ENCODE assay signal across 10 cellular contexts in the genomic region with DNA sequence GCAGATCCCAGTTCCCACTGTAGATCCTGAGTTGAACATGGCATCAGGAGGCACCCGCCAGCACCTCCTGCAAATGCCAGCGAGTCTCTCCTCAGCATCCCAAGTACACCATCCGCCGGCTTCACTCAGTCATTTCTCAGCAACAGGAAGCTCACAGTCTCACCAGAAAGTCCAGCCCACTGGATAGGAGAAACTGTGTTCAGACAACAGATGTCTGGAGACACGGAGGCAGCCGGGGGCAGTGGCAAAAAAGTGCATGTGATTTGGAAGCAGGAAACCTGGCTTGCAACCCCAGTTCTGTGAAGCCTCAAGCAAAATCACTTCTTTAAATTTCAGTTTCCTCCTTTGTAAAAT.
A peak's percentile ranks its signal among the peaks of the same experiment; 100 is the strongest.
DNase-seq lines count a peak whose midpoint lies in the region; ATAC-seq and TF ChIP-seq lines count a peak whose summit lies in the region.
"Had no signal": no experiment of that assay in that cellular context is flagged by ENCODE, and none has a peak within 500 bp of the region (broad histone marks: within the 10 kb centered on the region; RNA-seq: fewer than 3 reads in every experiment).

No MANE protein-coding gene starts in this region.

- H3K27ac Mint-ChIP-seq in activated CD4-positive, alpha-beta memory T cell treated with anti-CD3 and anti-CD28 coated beads for 36 hours: no peak overlapping the region
- peak overlapping the region; percentile 48 to 94 (median 75) for H3K27ac Mint-ChIP-seq in naive thymus-derived CD4-positive, alpha-beta T cell
- no peak overlapping the region for H3K27ac Mint-ChIP-seq in MCF 10A (ENCODE audit: low read depth, unreplicated experiment)

- H3K36me3 ChIP-seq in naive thymus-derived CD4-positive, alpha-beta T cell (ENCODE audit: control insufficient read depth in 2 of 3, insufficient read depth in 3 of 3, low read length in 3 of 3): no peaks in the 10 kb centered on the region
- H3K36me3 ChIP-seq: heart right ventricle had no signal

- H3K9me3 Mint-ChIP-seq in activated CD4-positive, alpha-beta memory T cell treated with anti-CD3 and anti-CD28 coated beads for 36 hours: no peaks in the 10 kb centered on the region
- no peaks in the 10 kb centered on the region for H3K9me3 Mint-ChIP-seq in naive thymus-derived CD4-positive, alpha-beta T cell
- H3K9me3 Mint-ChIP-seq in MCF 10A (ENCODE audit: unreplicated experiment): no peaks in the 10 kb centered on the region

- no peaks in the 10 kb centered on the region for H3K9me3 ChIP-seq in naive thymus-derived CD4-positive, alpha-beta T cell (ENCODE audit: control insufficient read depth in 2 of 3, low read length in 3 of 3)
- H3K9me3 ChIP-seq: heart right ventricle had no signal

- peaks cover 0 to 20% of the 10 kb centered on the region in 2 donors for H3K4me1 ChIP-seq in naive thymus-derived CD4-positive, alpha-beta T cell (ENCODE audit: control insufficient read depth in 2 of 2, insufficient read depth in 2 of 2, low read length in 2 of 2)

- no peaks in the 10 kb centered on the region for H3K27me3 ChIP-seq in naive thymus-derived CD4-positive, alpha-beta T cell (ENCODE audit: control insufficient read depth in 2 of 2, insufficient read depth in 2 of 2, low read length in 2 of 2)
- H3K27me3 ChIP-seq: heart right ventricle had no signal

- ATAC-seq in GM21529 (IDR thresholded peaks at IDR 0.05; ENCODE audit: unreplicated experiment) (peak; percentile 17), GM21723 (IDR thresholded peaks at IDR 0.05; ENCODE audit: unreplicated experiment) (no peak)
- peak; percentile 31 for ATAC-seq in naive thymus-derived CD4-positive, alpha-beta T cell

- CTCF ChIA-PET in activated CD4-positive, alpha-beta memory T cell treated with anti-CD3 and anti-CD28 coated beads for 36 hours (lab: Charles Lee): no interaction called here
- CTCF ChIA-PET in naive thymus-derived CD4-positive, alpha-beta T cell (lab: Charles Lee): interaction anchor here (0.6 kb wide), 2 partner anchors 8 to 870 kb away, joined by 3 to 4 read pairs; no protein-coding TSS in a partner anchor
- CTCF ChIA-PET in MCF 10A (lab: Yijun Ruan, JAX): interaction anchor here (0.6 to 1.0 kb wide), 2 partner anchors 9 to 243 kb away, joined by 3 to 6 read pairs; no protein-coding TSS in a partner anchor

- BruUV-seq in MCF 10A (replicated peaks; lab: Mats Ljungman, UMichigan): no TSS peak

- H3K27me3 Mint-ChIP-seq in activated CD4-positive, alpha-beta memory T cell treated with anti-CD3 and anti-CD28 coated beads for 36 hours: no peaks in the 10 kb centered on the region
- peaks cover 0 to 5% (median 0%) of the 10 kb centered on the region in 5 donors for H3K27me3 Mint-ChIP-seq in naive thymus-derived CD4-positive, alpha-beta T cell
- H3K27me3 Mint-ChIP-seq in MCF 10A (ENCODE audit: insufficient read depth, unreplicated experiment): no peaks in the 10 kb centered on the region

- TF ChIP-seq CTCF in MCF 10A (IDR thresholded peaks at IDR 0.05; ENCODE audit: unreplicated experiment): no peak

- H3K4me3 Mint-ChIP-seq in activated CD4-positive, alpha-beta memory T cell treated with anti-CD3 and anti-CD28 coated beads for 36 hours: peak overlapping the region; percentile 42
- H3K4me3 Mint-ChIP-seq in naive thymus-derived CD4-positive, alpha-beta T cell: peak overlapping the region; percentile 79 to 88 (median 84)
- no peak overlapping the region for H3K4me3 Mint-ChIP-seq in MCF 10A (ENCODE audit: unreplicated experiment)

- peak overlapping the region; percentile 4 for H3K27ac ChIP-seq in naive thymus-derived CD4-positive, alpha-beta T cell (ENCODE audit: low read depth, low read length)

- H3K4me3 ChIP-seq in naive thymus-derived CD4-positive, alpha-beta T cell (ENCODE audit: low read length): peak overlapping the region; percentile 50
- H3K4me3 ChIP-seq: heart right ventricle had no signal

- POLR2A ChIA-PET in activated CD4-positive, alpha-beta memory T cell treated with anti-CD3 and anti-CD28 coated beads for 36 hours (lab: Charles Lee): no interaction called here
- POLR2A ChIA-PET in naive thymus-derived CD4-positive, alpha-beta T cell (lab: Charles Lee): interaction anchor here (0.6 kb wide), 1 partner anchor 1090 kb away, joined by 5 read pairs; no protein-coding TSS in a partner anchor
- POLR2A ChIA-PET in MCF 10A (lab: Yijun Ruan, JAX): interaction anchor here (0.7 kb wide), 1 partner anchor 230 kb away, joined by 3 read pairs; no protein-coding TSS in a partner anchor

- intact Hi-C loops in activated CD4-positive, alpha-beta memory T cell treated with anti-CD3 and anti-CD28 coated beads for 36 hours (cut with micrococcal nuclease): no loop called here
- intact Hi-C loops in naive thymus-derived CD4-positive, alpha-beta T cell (cut with micrococcal nuclease): loop anchor here (1.0 to 5.0 kb wide), 2 partner anchors 12 to 67 kb away; partner anchors contain the start of gene SRGAP3 (in 1 of the 2)
- intact Hi-C loops in MCF 10A (cut with micrococcal nuclease): no loop called here

- in situ Hi-C loops in G401 (cut with HindIII; ENCODE audit: low sequenced_read_pairs): no loop called here

- peaks cover 19% of the 10 kb centered on the region for H3K4me1 Mint-ChIP-seq in activated CD4-positive, alpha-beta memory T cell treated with anti-CD3 and anti-CD28 coated beads for 36 hours (ENCODE audit: low read depth)
- H3K4me1 Mint-ChIP-seq in naive thymus-derived CD4-positive, alpha-beta T cell: peaks cover 18 to 48% (median 30%) of the 10 kb centered on the region in 7 donors
- H3K4me1 Mint-ChIP-seq in MCF 10A (ENCODE audit: insufficient read depth, unreplicated experiment): peaks cover 32% of the 10 kb centered on the region

- DNase-seq in G401 (ENCODE audit: low spot score): peak; percentile 57
- DNase-seq in activated CD4-positive, alpha-beta memory T cell treated with anti-CD3 and anti-CD28 coated beads for 36 hours: peak; percentile 38
- DNase-seq in naive thymus-derived CD4-positive, alpha-beta T cell: peak in 5 of 9 donors; percentile 5 to 20 (median 8)
- DNase-seq in NCI-H1092 (lab: John Stamatoyannopoulos, UW): no peak
- no peak for DNase-seq in MCF 10A (ENCODE audit: unreplicated experiment)
- DNase-seq in putamen (ENCODE audit: low spot score): no peak
- DNase-seq: activated CD4-positive, CD25-positive, alpha-beta regulatory T cell treated with anti-CD3 and anti-CD28 coated beads, Interleukin-2, amount 50 U/mL, for 72 hours; heart right ventricle had no signal

- no peaks in the 10 kb centered on the region for H3K36me3 Mint-ChIP-seq in activated CD4-positive, alpha-beta memory T cell treated with anti-CD3 and anti-CD28 coated beads for 36 hours
- peaks cover 0 to 8% (median 0%) of the 10 kb centered on the region in 5 donors for H3K36me3 Mint-ChIP-seq in naive thymus-derived CD4-positive, alpha-beta T cell
- H3K36me3 Mint-ChIP-seq in MCF 10A (ENCODE audit: insufficient read depth, unreplicated experiment): peaks cover 5% of the 10 kb centered on the region

Comparison
In these comparisons a context has a peak if more than half of its experiments do, and no peak if none do; other contexts are left out.
1. DNase-seq: peak in G401 (single experiment), activated CD4-positive, alpha-beta memory T cell treated with anti-CD3 and anti-CD28 coated beads for 36 hours (single experiment) and naive thymus-derived CD4-positive, alpha-beta T cell (5 of 9); none in NCI-H1092 (single experiment), MCF 10A (single experiment) and putamen (single experiment).
2. H3K27ac Mint-ChIP-seq: peak in naive thymus-derived CD4-positive, alpha-beta T cell (9 of 9); none in activated CD4-positive, alpha-beta memory T cell treated with anti-CD3 and anti-CD28 coated beads for 36 hours (single experiment) and MCF 10A (single experiment).
3. intact Hi-C loops: an anchor here in naive thymus-derived CD4-positive, alpha-beta T cell (1.0 to 5.0 kb wide); none called in activated CD4-positive, alpha-beta memory T cell treated with anti-CD3 and anti-CD28 coated beads for 36 hours and MCF 10A.